7 cellular contexts compared by ENCODE assay signal in the genomic region with DNA sequence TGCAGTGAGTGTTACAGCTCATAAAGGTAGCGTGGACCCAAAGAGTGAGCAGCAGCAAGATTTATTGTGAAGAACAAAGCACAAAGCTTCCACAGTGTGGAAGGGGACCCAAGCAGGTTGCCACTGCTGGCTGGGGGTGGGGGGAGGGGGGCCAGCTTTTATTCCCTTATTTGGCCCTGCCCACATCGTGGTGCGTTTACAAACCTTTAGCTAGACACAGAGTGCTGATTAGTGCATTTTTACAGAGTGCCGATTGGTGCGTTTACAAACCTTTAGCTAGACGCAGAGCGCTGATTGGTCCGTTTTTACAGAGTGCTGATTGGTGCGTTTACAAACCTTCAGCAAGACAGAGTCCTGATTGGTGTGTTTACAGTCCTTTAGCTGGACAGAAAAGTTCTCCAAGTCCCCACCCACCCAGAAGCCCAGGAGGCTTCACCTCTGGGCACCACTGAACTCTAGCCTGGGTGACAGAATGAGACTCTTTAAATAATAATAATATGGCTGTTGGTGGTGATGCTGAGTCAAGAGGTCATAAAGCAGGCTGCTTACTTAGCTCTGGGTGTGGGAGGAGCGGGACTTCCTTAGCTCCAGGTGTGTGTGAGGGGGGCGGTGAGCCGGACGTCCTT. TPM values are rescaled to one million over a fixed set of nuclear protein-coding genes. Genes with fewer than 3 reads are reported as not detected.
DNase-seq lines count a peak whose midpoint lies in the region; ATAC-seq and TF ChIP-seq lines count a peak whose summit lies in the region.
"Not testable (repeated sequence)": the region's sequence is repeated elsewhere in the genome, so short reads cannot be mapped to it uniquely, and the experiment has no call there.

No MANE protein-coding gene starts in this region.

- ATAC-seq in GM18861 (IDR thresholded peaks at IDR 0.05; ENCODE audit: unreplicated experiment) = peak; percentile 44
- ATAC-seq in HG02678 (IDR thresholded peaks at IDR 0.05; ENCODE audit: unreplicated experiment) = peak; percentile 65

- DNase-seq in LHCN-M2 (ENCODE audit: low read depth) (peak; percentile 67), iPS-NIHi11 (ENCODE audit: low spot score) (peak; percentile 57), renal cortical epithelial cell (ENCODE audit: low read depth) (peak; percentile 68)
- DNase-seq in caudate nucleus (lab: John Stamatoyannopoulos, UW) = not testable (repeated sequence)

- TF ChIP-seq CTCF in VCaP (conservative IDR thresholded peaks at IDR 0.05) = not testable (repeated sequence)

- H3K27ac ChIP-seq in VCaP = peak overlapping the region; percentile 71
- H3K27ac ChIP-seq in caudate nucleus (ENCODE audit: low read depth, low read length) = peak overlapping the region; percentile 24

RNA-seq across cellular contexts. Expression of gene DYNC2I1, which starts 6.7 kb away (rescaled TPM):
- total RNA-seq in LHCN-M2 (2014; rRNA removed) (5.9 and 9.2 TPM in 2 replicates), renal cortical epithelial cell (4.2 and 17.5 TPM in 2 replicates)
- 7.0 TPM for polyA plus RNA-seq in LHCN-M2 (2012)

RNA-seq across cellular contexts. Expression of gene ESYT2, which starts 33.8 kb away (rescaled TPM):
- total RNA-seq in LHCN-M2 (2014; rRNA removed) (118 and 164 TPM in 2 replicates), renal cortical epithelial cell (134 and 226 TPM in 2 replicates)
- polyA plus RNA-seq in LHCN-M2 (2012) = 38.0 TPM
